In the genomic region with DNA sequence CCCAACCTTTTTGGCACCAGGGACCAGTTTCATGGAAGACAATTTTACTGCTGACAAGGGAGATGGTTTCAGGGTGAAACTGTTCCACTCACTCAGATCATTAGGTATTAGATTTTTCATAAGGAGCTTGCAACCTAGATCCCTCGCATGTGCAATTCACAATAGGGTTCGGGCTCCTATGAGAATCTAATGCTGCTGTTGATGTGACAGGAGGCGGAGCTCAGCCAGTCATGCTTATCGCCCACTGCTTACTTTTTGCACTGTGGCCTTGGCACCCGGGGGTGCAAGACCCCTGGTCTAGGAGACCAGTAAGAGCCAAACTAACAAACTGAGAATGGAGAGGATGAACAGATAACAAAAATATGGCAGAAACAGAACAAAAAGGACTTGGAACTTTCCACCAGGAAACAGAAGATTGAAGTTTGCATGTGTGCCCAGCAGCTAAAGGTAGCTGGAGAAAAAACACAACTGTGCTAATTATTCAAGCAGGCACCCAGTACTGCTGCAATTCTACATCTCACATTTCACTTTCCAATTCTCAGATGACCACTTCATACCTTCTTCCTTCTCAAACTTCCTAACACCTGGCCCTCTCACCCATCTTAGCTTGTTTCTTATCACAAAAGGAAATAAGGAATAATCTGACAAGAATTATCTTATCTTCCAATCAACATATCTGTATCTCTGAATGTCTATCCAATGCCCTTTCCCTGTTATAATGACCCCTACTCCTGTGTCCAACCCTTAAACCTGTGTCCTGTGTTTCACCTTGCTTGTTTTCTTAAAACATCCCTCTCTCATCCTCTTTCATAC, we compare ENCODE assay signal across 1 cellular context.
TF ChIP-seq lines count a peak whose summit lies in the region.

No MANE protein-coding gene starts in this region.

TF ChIP-seq in HCT116, 20 proteins besides CTCF, POLR2A, EP300 and RAD21 (continued from another document):
- TF ChIP-seq, protein P1, sequence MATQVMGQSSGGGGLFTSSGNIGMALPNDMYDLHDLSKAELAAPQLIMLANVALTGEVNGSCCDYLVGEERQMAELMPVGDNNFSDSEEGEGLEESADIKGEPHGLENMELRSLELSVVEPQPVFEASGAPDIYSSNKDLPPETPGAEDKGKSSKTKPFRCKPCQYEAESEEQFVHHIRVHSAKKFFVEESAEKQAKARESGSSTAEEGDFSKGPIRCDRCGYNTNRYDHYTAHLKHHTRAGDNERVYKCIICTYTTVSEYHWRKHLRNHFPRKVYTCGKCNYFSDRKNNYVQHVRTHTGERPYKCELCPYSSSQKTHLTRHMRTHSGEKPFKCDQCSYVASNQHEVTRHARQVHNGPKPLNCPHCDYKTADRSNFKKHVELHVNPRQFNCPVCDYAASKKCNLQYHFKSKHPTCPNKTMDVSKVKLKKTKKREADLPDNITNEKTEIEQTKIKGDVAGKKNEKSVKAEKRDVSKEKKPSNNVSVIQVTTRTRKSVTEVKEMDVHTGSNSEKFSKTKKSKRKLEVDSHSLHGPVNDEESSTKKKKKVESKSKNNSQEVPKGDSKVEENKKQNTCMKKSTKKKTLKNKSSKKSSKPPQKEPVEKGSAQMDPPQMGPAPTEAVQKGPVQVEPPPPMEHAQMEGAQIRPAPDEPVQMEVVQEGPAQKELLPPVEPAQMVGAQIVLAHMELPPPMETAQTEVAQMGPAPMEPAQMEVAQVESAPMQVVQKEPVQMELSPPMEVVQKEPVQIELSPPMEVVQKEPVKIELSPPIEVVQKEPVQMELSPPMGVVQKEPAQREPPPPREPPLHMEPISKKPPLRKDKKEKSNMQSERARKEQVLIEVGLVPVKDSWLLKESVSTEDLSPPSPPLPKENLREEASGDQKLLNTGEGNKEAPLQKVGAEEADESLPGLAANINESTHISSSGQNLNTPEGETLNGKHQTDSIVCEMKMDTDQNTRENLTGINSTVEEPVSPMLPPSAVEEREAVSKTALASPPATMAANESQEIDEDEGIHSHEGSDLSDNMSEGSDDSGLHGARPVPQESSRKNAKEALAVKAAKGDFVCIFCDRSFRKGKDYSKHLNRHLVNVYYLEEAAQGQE (IDR thresholded peaks at IDR 0.05; ENCODE audit: low read depth), result no peak
- TF ChIP-seq CBX3 (IDR thresholded peaks at IDR 0.05; ENCODE audit: low read depth), result no peak
